27 cellular contexts compared by ENCODE assay signal in the genomic region with DNA sequence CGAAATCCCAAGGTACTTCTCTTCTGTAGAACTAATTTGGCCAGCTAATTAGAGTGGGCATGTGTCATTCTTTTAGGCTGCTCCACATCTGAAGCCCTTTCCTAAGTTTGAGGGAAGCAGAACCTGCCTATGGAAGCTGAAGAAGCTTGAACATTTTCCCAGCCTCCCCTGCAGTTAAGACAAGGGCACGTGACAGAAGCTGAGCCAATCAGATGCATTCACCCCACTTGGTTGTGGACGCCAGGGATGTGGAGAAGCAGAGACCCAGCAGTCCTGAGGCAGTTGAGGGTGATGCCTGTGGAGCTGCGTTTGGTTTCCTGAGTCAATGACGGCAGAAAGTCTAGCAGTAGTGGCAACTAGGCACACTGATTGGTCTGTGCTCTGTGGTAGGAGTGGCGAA.
"Had no signal": no experiment of that assay in that cellular context is flagged by ENCODE, and none has a peak within 500 bp of the region (broad histone marks: within the 10 kb centered on the region; RNA-seq: fewer than 3 reads in every experiment).

No MANE protein-coding gene starts in this region.

- H3K36me3 Mint-ChIP-seq: WTC11 had no signal

- H3K9me3 ChIP-seq: adrenal gland, Peyer's patch had no signal

- H3K9me3 Mint-ChIP-seq: T-helper 1 cell treated with Interleukin-12 subunit alpha and Interleukin-12 subunit beta and Interleukin-4 antibody, amounts not matched to agents 30 μg/mL and 1 μg/mL, for 36 hours; WTC11 had no signal

- H3K27me3 Mint-ChIP-seq: activated naive CD8-positive, alpha-beta T cell treated with anti-CD3 and anti-CD28 coated beads, Interleukin-2, amount 10 ng/mL, durations not matched to agents 7 days and 5 days had no signal

- DNase-seq: activated CD4-positive, alpha-beta T cell treated with anti-CD3 and anti-CD28 coated beads for 48 hours; activated CD4-positive, alpha-beta T cell treated with anti-CD3 and anti-CD28 coated beads, Interleukin-2, amount 50 U/mL, for 4 hours; activated CD4-positive, CD25-positive, alpha-beta regulatory T cell treated with anti-CD3 and anti-CD28 coated beads, Interleukin-2, amount 50 U/mL, for 72 hours; activated CD8-positive, alpha-beta memory T cell treated with anti-CD3 and anti-CD28 coated beads, Interleukin-2, amount 50 U/mL, for 48 hours; activated CD8-positive, alpha-beta T cell treated with anti-CD3 and anti-CD28 coated beads, Interleukin-2, amount 10 ng/mL, durations not matched to agents 7 days and 5 days; activated effector memory CD4-positive, alpha-beta T cell treated with Interleukin-2 at 50 U/mL for 16 hours; activated naive CD4-positive, alpha-beta T cell treated with Interleukin-2 at 50 U/mL for 16 hours; activated naive CD8-positive, alpha-beta T cell treated with anti-CD3 and anti-CD28 coated beads, Interleukin-2, amount 10 ng/mL, durations not matched to agents 7 days and 5 days; activated T-cell treated with anti-CD3 and anti-CD28 coated beads, Interleukin-2, amount 50 U/mL, for 1 hour; adrenal gland; anterior cingulate cortex; cerebellar nuclear complex; KBM-7; NCI-H1092 treated with DMSO at 0.1 percent for 48 hours; NCI-H1417 treated with DMSO at 0.1 percent for 48 hours; NCI-H1694; NCI-H2029 treated with DMSO at 0.1 percent for 48 hours; NCI-H345; NCI-H510A; NCI-H526 treated with DMSO at 0.1 percent for 48 hours; NCI-H82; NK-92 treated with Interleukin-12 subunit alpha and Interleukin-12 subunit beta, amount 100 ng/mL, for 24 hours; Peyer's patch; SHP77; T-helper 9 cell had no signal

- H3K27me3 ChIP-seq: adrenal gland, Peyer's patch had no signal

- H3K4me3 Mint-ChIP-seq: activated CD8-positive, alpha-beta T cell treated with anti-CD3 and anti-CD28 coated beads, Interleukin-2, amount 10 ng/mL, durations not matched to agents 7 days and 5 days; activated naive CD8-positive, alpha-beta T cell treated with anti-CD3 and anti-CD28 coated beads, Interleukin-2, amount 10 ng/mL, durations not matched to agents 7 days and 5 days; T-helper 1 cell treated with Interleukin-12 subunit alpha and Interleukin-12 subunit beta and Interleukin-4 antibody, amounts not matched to agents 30 μg/mL and 1 μg/mL, for 36 hours; WTC11 had no signal

- H3K36me3 ChIP-seq: adrenal gland, Peyer's patch had no signal

- H3K27ac ChIP-seq: adrenal gland, Peyer's patch had no signal

- H3K27ac Mint-ChIP-seq: activated CD8-positive, alpha-beta T cell treated with anti-CD3 and anti-CD28 coated beads, Interleukin-2, amount 10 ng/mL, durations not matched to agents 7 days and 5 days; activated naive CD8-positive, alpha-beta T cell treated with anti-CD3 and anti-CD28 coated beads, Interleukin-2, amount 10 ng/mL, durations not matched to agents 7 days and 5 days; T-helper 1 cell treated with Interleukin-12 subunit alpha and Interleukin-12 subunit beta and Interleukin-4 antibody, amounts not matched to agents 30 μg/mL and 1 μg/mL, for 36 hours; WTC11 had no signal

- ATAC-seq: activated CD8-positive, alpha-beta T cell treated with anti-CD3 and anti-CD28 coated beads, Interleukin-2, amount 10 ng/mL, durations not matched to agents 7 days and 5 days; WTC11 had no signal

- H3K4me3 ChIP-seq: adrenal gland, Peyer's patch had no signal

- H3K4me1 ChIP-seq: adrenal gland, Peyer's patch had no signal
